9 cellular contexts compared by ENCODE assay signal in genomic region chr5:76715484-76715733, GRCh38. TPM values are rescaled to one million over a fixed set of nuclear protein-coding genes. Genes with fewer than 3 reads are reported as not detected.
DNase-seq lines count a peak whose midpoint lies in the region; ATAC-seq, FAIRE-seq and TF ChIP-seq lines count a peak whose summit lies in the region.
"Had no signal": no experiment of that assay in that cellular context is flagged by ENCODE, and none has a peak within 500 bp of the region (broad histone marks: within the 10 kb centered on the region; RNA-seq: fewer than 3 reads in every experiment).

No MANE protein-coding gene starts in this region.

- H3K4me1 ChIP-seq in kidney (ENCODE audit: control insufficient read depth in 1 of 2, insufficient read depth in 1 of 2, low read depth in 1 of 2, low read length in 2 of 2): peaks cover 0 to 2% of the 10 kb centered on the region in 2 donors
- peaks cover 0 to 27% (median 15%) of the 10 kb centered on the region in 4 donors for H3K4me1 ChIP-seq in tibial artery

- no peak for FAIRE-seq in kidney (lab: Jason Lieb, UNC)

- H3K27ac ChIP-seq in kidney (ENCODE audit: low read depth in 2 of 2, low read length in 2 of 2) (peak overlapping the region; percentile 43 to 65), tibial artery (peak overlapping the region; percentile 69 to 75)

- no peaks in the 10 kb centered on the region for H3K27me3 ChIP-seq in tibial artery

- no peaks in the 10 kb centered on the region for H3K36me3 Mint-ChIP-seq in activated CD4-positive, alpha-beta memory T cell treated with anti-CD3 and anti-CD28 coated beads for 36 hours

- intact Hi-C loops in activated CD4-positive, alpha-beta memory T cell treated with anti-CD3 and anti-CD28 coated beads for 36 hours (cut with micrococcal nuclease): loop anchor here (10.0 kb wide), 1 partner anchor 139 kb away; the partner anchor contains the start of gene S100Z
- intact Hi-C loops in kidney (cut with DNase I) (no loop called here), tibial artery (cut with DNase I; ENCODE audit: low total_unique reads) (no loop called here)

- peak; percentile 35 for ATAC-seq in HG02759 (IDR thresholded peaks at IDR 0.05; ENCODE audit: unreplicated experiment)

- CTCF ChIA-PET in activated CD4-positive, alpha-beta memory T cell treated with anti-CD3 and anti-CD28 coated beads for 36 hours (lab: Charles Lee): interaction anchor here (1.2 to 6.6 kb wide), 4 partner anchors 8 to 58 kb away, joined by 3 to 61 read pairs (median 4); no protein-coding TSS in a partner anchor

- no peaks in the 10 kb centered on the region for H3K9me3 Mint-ChIP-seq in activated CD4-positive, alpha-beta memory T cell treated with anti-CD3 and anti-CD28 coated beads for 36 hours

- peak overlapping the region; percentile 81 for H3K4me3 Mint-ChIP-seq in activated CD4-positive, alpha-beta memory T cell treated with anti-CD3 and anti-CD28 coated beads for 36 hours

- H3K36me3 ChIP-seq in kidney (ENCODE audit: control insufficient read depth in 1 of 2, insufficient read depth in 2 of 2, low read length in 2 of 2) (no peaks in the 10 kb centered on the region), tibial artery (no peaks in the 10 kb centered on the region)

- H3K9me3 ChIP-seq in kidney (ENCODE audit: control insufficient read depth in 1 of 2, low read length in 2 of 2) (no peaks in the 10 kb centered on the region), tibial artery (no peaks in the 10 kb centered on the region)
- H3K9me3 ChIP-seq: mucosa of descending colon had no signal

- H3K27me3 Mint-ChIP-seq in activated CD4-positive, alpha-beta memory T cell treated with anti-CD3 and anti-CD28 coated beads for 36 hours: peaks cover 30% of the 10 kb centered on the region

- TF ChIP-seq CTCF in kidney (IDR thresholded peaks at IDR 0.05; ENCODE audit: borderline replicate concordance, extremely low read depth, insufficient read depth) (no peak), tibial artery (IDR thresholded peaks at IDR 0.05) (no peak)

- POLR2A ChIA-PET in activated CD4-positive, alpha-beta memory T cell treated with anti-CD3 and anti-CD28 coated beads for 36 hours (lab: Charles Lee): interaction anchor here (1.7 kb wide), 2 partner anchors 22 to 24 kb away, joined by 7 read pairs; no protein-coding TSS in a partner anchor

- DNase-seq in CD1c-positive myeloid dendritic cell (ENCODE audit: extremely low spot score) (peak; percentile 48), kidney (no peak), tibial artery (no peak), NCI-H146 (lab: John Stamatoyannopoulos, UW) (no peak), COLO829 (ENCODE audit: low spot score) (no peak), DMS79 (lab: John Stamatoyannopoulos, UW) (no peak)
- DNase-seq in activated CD4-positive, alpha-beta memory T cell treated with anti-CD3 and anti-CD28 coated beads for 36 hours: no peak

- peak overlapping the region; percentile 77 to 78 for H3K4me3 ChIP-seq in kidney (ENCODE audit: low read length in 2 of 2)
- H3K4me3 ChIP-seq in tibial artery: peak overlapping the region; percentile 67 to 72

- H3K4me1 Mint-ChIP-seq in activated CD4-positive, alpha-beta memory T cell treated with anti-CD3 and anti-CD28 coated beads for 36 hours (ENCODE audit: low read depth): peaks cover 42% of the 10 kb centered on the region

- H3K27ac Mint-ChIP-seq in activated CD4-positive, alpha-beta memory T cell treated with anti-CD3 and anti-CD28 coated beads for 36 hours: no peak overlapping the region

- peak overlapping the region; percentile 48 to 73 for H3K9ac ChIP-seq in kidney (ENCODE audit: low read length in 2 of 2)

RNA-seq across cellular contexts. Expression of gene F2R, which starts 0.5 kb away (rescaled TPM):
- total RNA-seq in activated CD4-positive, alpha-beta memory T cell treated with anti-CD3 and anti-CD28 coated beads for 36 hours: 1 to 10 TPM; 6.5 to 6.8 TPM
- total RNA-seq in kidney: 15.3 TPM
- 14.6 TPM for polyA plus RNA-seq in kidney (ENCODE audit: insufficient read depth, low read depth, low replicate concordance)
